Comparison of ENCODE assay signal across 27 cellular contexts in the genomic region with DNA sequence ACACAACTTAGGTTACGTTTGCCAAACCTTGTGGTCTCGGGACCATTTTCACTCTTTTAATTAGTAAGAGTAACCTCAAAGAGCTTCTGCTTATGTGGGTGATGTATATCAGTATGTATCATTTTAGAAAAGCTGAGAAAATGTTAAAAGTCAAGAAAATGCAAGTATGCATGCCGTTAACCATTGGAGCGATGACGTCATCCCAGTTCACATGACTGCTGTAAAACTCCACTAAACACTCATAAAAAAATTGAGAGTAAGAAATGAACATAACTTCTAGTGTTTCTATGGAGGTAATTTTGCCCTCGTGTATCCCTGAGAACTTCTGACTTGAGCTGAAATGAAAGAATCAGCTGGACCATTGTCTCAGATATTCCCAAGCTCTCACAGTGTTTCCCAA.
"Had no signal": no experiment of that assay in that cellular context is flagged by ENCODE, and none has a peak within 500 bp of the region (broad histone marks: within the 10 kb centered on the region; RNA-seq: fewer than 3 reads in every experiment).

No MANE protein-coding gene starts in this region.

- H3K9me3 Mint-ChIP-seq: dendritic cell treated with granulocyte-macrophage colony-stimulating factor and Interleukin-4, amounts not matched to agents 40 ng/mL and 50 ng/mL, for 4 days; endodermal cell; mesothelial cell of epicardium had no signal

- H3K27ac Mint-ChIP-seq: dendritic cell treated with granulocyte-macrophage colony-stimulating factor and Interleukin-4, amounts not matched to agents 40 ng/mL and 50 ng/mL, for 4 days; effector memory CD8-positive, alpha-beta T cell; endodermal cell; mesothelial cell of epicardium; naive B cell had no signal

- ATAC-seq: effector memory CD8-positive, alpha-beta T cell; esophagus mucosa; gastrocnemius medialis; heart right ventricle; left cardiac atrium; left lung; left ventricle myocardium superior; lower lobe of right lung; mucosa of descending colon had no signal

- H3K4me3 Mint-ChIP-seq: dendritic cell treated with granulocyte-macrophage colony-stimulating factor and Interleukin-4, amounts not matched to agents 40 ng/mL and 50 ng/mL, for 4 days; effector memory CD8-positive, alpha-beta T cell; endodermal cell; mesothelial cell of epicardium; naive B cell had no signal

- H3K27me3 Mint-ChIP-seq: dendritic cell treated with granulocyte-macrophage colony-stimulating factor and Interleukin-4, amounts not matched to agents 40 ng/mL and 50 ng/mL, for 4 days had no signal

- H3K4me1 ChIP-seq: colonic mucosa, esophagus squamous epithelium, gastrocnemius medialis, heart right ventricle, left lung, lower lobe of right lung had no signal

- H3K36me3 ChIP-seq: colonic mucosa, esophagus squamous epithelium, gastrocnemius medialis, heart right ventricle, left lung, lower lobe of right lung had no signal

- H3K27me3 ChIP-seq: colonic mucosa, esophagus squamous epithelium, gastrocnemius medialis, left lung had no signal

- DNase-seq: colonic mucosa; cortex of kidney; effector CD8-positive, alpha-beta T cell; effector memory CD8-positive, alpha-beta T cell; endodermal cell; esophagus squamous epithelium; foreskin fibroblast; foreskin melanocyte; gastrocnemius medialis; glutamatergic neuron; head of caudate nucleus; heart right ventricle; hippocampal formation; left cardiac atrium; left lung; left ventricle myocardium superior; lower lobe of right lung; mesenchymal stem cell; mucosa of descending colon; naive B cell had no signal

- H3K36me3 Mint-ChIP-seq: mesothelial cell of epicardium, naive B cell had no signal

- FAIRE-seq: endometrium, islet of Langerhans, keratinocyte had no signal

- H3K4me1 Mint-ChIP-seq: endodermal cell, mesothelial cell of epicardium, naive B cell had no signal

- H3K9me3 ChIP-seq: colonic mucosa, esophagus squamous epithelium, gastrocnemius medialis, heart right ventricle, left lung, lower lobe of right lung, mucosa of descending colon had no signal

- H3K27ac ChIP-seq: colonic mucosa, epithelial cell of prostate, esophagus squamous epithelium, gastrocnemius medialis, heart right ventricle, left lung, lower lobe of right lung had no signal

- H3K4me3 ChIP-seq: colonic mucosa, esophagus squamous epithelium, gastrocnemius medialis, heart right ventricle, left lung, lower lobe of right lung, mucosa of descending colon had no signal
